8 cellular contexts compared by ENCODE assay signal in the genomic region with DNA sequence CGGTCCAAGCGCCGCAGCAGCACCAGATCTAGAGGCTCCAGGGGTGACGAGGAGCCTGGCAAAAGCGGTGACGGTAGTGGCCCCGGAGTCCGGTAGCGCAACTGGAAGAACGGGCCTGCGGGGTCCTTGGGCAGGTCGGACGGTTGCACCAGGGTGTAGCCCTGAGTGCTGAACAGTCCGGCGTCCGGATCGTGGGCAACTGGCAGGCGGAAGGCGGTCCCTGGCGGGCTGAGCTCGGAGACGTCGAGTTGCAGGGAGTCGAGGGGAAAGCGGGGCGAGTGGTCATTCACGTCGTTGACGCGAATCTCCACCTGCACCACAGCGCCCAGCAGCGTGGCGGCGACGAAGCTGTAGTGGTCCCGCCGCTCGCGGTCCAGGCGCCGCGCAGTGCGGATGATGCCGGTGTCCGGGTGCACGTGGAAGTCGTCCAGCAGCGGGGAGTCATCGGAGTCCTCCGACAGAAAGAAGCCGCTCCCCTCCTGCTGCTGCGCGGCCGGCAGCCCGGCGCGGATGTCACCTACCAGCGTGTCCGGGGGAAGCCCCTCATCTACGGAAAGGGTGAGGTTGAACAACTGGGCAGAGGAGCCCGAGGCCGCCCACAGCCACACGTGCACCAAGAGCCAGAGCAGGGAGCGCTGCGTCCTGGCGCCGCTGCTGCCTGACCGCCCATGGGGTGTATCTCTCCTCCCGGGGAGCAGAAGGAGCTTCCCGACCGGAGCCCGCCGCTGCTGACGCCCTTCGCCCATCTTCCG. TPM values are rescaled to one million over a fixed set of nuclear protein-coding genes. Genes with fewer than 3 reads are reported as not detected.
DNase-seq lines count a peak whose midpoint lies in the region; ATAC-seq and TF ChIP-seq lines count a peak whose summit lies in the region.

No MANE protein-coding gene starts in this region.

- H3K27ac ChIP-seq in ACC112 (ENCODE audit: low read depth, low read length) (no peak overlapping the region), ascending aorta (no peak overlapping the region), thyroid gland (no peak overlapping the region)

- H3K27me3 ChIP-seq in ACC112 (ENCODE audit: insufficient read depth, low read length) (peaks cover 95% of the 10 kb centered on the region), ascending aorta (peaks cover 13% of the 10 kb centered on the region), thyroid gland (peaks cover 8% of the 10 kb centered on the region)

- TF ChIP-seq CTCF in ascending aorta (IDR thresholded peaks at IDR 0.05) (no peak), thyroid gland (IDR thresholded peaks at IDR 0.05) (no peak)

- no peak for TF ChIP-seq POLR2A in thyroid gland (IDR thresholded peaks at IDR 0.05)

- no peaks in the 10 kb centered on the region for H3K79me2 ChIP-seq in ACC112 (ENCODE audit: control insufficient read depth, insufficient read depth, low read length, unreplicated experiment)

- no peaks in the 10 kb centered on the region for H3K36me3 ChIP-seq in ACC112 (ENCODE audit: insufficient read depth, low read length)
- no peaks in the 10 kb centered on the region for H3K36me3 ChIP-seq in ascending aorta
- H3K36me3 ChIP-seq in thyroid gland = no peaks in the 10 kb centered on the region

- intact Hi-C loops in ascending aorta (cut with DNase I) = no loop called here
- intact Hi-C loops in thyroid gland (cut with DNase I) = loop anchor here (10.0 kb wide), 1 partner anchor 76 kb away; no protein-coding TSS in a partner anchor

- ATAC-seq in GM18909 (IDR thresholded peaks at IDR 0.05; ENCODE audit: poor library complexity, unreplicated experiment) (peak; percentile 79), HG03108 (IDR thresholded peaks at IDR 0.05; ENCODE audit: unreplicated experiment) (peak; percentile 69), left lobe of liver (peak; percentile 34)

- H2AFZ ChIP-seq in ACC112 (ENCODE audit: low read length, unreplicated experiment) = no peak overlapping the region

- peak overlapping the region; percentile 63 for H3K4me3 ChIP-seq in ACC112 (ENCODE audit: low read depth, low read length)
- peak overlapping the region; percentile 32 to 40 for H3K4me3 ChIP-seq in ascending aorta
- peak overlapping the region in 1 of 3 donors; percentile 21 for H3K4me3 ChIP-seq in thyroid gland (replicated peaks in 1 of 3)

- WGBS in thyroid gland, 2 donors = 0 to 4% methylated on average over 2 to 39 of the region's 76 CpGs

- H3K4me1 ChIP-seq in ACC112 (ENCODE audit: control insufficient read depth, insufficient read depth, low read length, unreplicated experiment) (peaks cover 4% of the 10 kb centered on the region), ascending aorta (no peaks in the 10 kb centered on the region), thyroid gland (peaks cover 11 to 25% of the 10 kb centered on the region in 2 donors)

- H3K9me3 ChIP-seq in ascending aorta = no peaks in the 10 kb centered on the region
- H3K9me3 ChIP-seq in thyroid gland = no peaks in the 10 kb centered on the region

- DNase-seq in ascending aorta (ENCODE audit: low spot score in 2 of 2) (no peak), left lobe of liver (ENCODE audit: low spot score) (no peak), thyroid gland (peak; percentile 14 to 17), Ammon's horn (ENCODE audit: low spot score) (no peak), NCI-H1092 treated with DMSO at 0.1 percent for 48 hours (lab: John Stamatoyannopoulos, UW) (no peak)

RNA-seq across cellular contexts. Expression of a gene that starts 0.8 kb away (rescaled TPM):
- total RNA-seq in ascending aorta (not detected), left lobe of liver (0.08 TPM), thyroid gland (1 to 10 TPM in 1 of 4 donors, under 1 TPM in 3; 0.40 to 1.4 (median 0.61) TPM)

RNA-seq across cellular contexts. Expression of a gene that starts 59.4 kb away (rescaled TPM):
- total RNA-seq in ascending aorta (34.7 TPM), left lobe of liver (28.3 TPM), thyroid gland (10 to 100 TPM; 50.3 to 69.9 (median 63.5) TPM)

Comparison
In these comparisons a context has a peak if more than half of its experiments do, and no peak if none do; other contexts are left out.
1. DNase-seq: peak in thyroid gland (2 of 2); none in ascending aorta (0 of 2), left lobe of liver (single experiment), Ammon's horn (single experiment) and NCI-H1092 treated with DMSO at 0.1 percent for 48 hours (single experiment).
2. Peak in every context shown above with its lines, with median percentiles within 50 percentile points of each other: ATAC-seq.